9 cellular contexts compared by ENCODE assay signal in genomic region chr17:31550389-31551056, GRCh38.
A peak's percentile ranks its signal among the peaks of the same experiment; 100 is the strongest.
DNase-seq lines count a peak whose midpoint lies in the region; ATAC-seq, FAIRE-seq and TF ChIP-seq lines count a peak whose summit lies in the region.
"Had no signal": no experiment of that assay in that cellular context is flagged by ENCODE, and none has a peak within 500 bp of the region (broad histone marks: within the 10 kb centered on the region; RNA-seq: fewer than 3 reads in every experiment).

No MANE protein-coding gene starts in this region.

- H3K9me3 ChIP-seq in Panc1 (ENCODE audit: control insufficient read depth, insufficient read depth, low read depth, low read length) (no peaks in the 10 kb centered on the region), endodermal cell (ENCODE audit: control insufficient read depth, low read length) (no peaks in the 10 kb centered on the region), ovary (no peaks in the 10 kb centered on the region)

- peaks cover 3% of the 10 kb centered on the region for H3K4me1 Mint-ChIP-seq in endodermal cell

- peak overlapping the region; percentile 46 for H3K27ac Mint-ChIP-seq in endodermal cell

- peak overlapping the region; percentile 57 to 73 for H3K4me3 ChIP-seq in Panc1 (ENCODE audit: low read depth in 2 of 2, low read length in 2 of 2)
- peak overlapping the region; percentile 94 for H3K4me3 ChIP-seq in endodermal cell (ENCODE audit: low read length)
- peak overlapping the region; percentile 99 for H3K4me3 ChIP-seq in ovary

- no peak for ATAC-seq in Panc1
- ATAC-seq in HG02885 (IDR thresholded peaks at IDR 0.05; ENCODE audit: poor library complexity, unreplicated experiment): no peak

- DNase-seq in NCI-H748 treated with DMSO at 0.1 percent for 48 hours (lab: John Stamatoyannopoulos, UW) (peak; percentile 62), NCI-H748 (lab: John Stamatoyannopoulos, UW; ENCODE audit: unreplicated experiment) (no peak), Panc1 (ENCODE audit: low read depth, low spot score) (peak; percentile 41), endodermal cell (no peak), ovary (peak in 1 of 5 donors; percentile 54), retina (no peak), GM12891 (ENCODE audit: insufficient read length, low spot score) (no peak)

- H3K27ac ChIP-seq in Panc1 (ENCODE audit: low read length) (peak overlapping the region; percentile 57), endodermal cell (ENCODE audit: low read depth, low read length) (no peak overlapping the region), ovary (peak overlapping the region in 1 of 2 donors; percentile 91)

- H3K9ac ChIP-seq in endodermal cell (ENCODE audit: extremely low read depth, low read length, poor library complexity, severe bottlenecking): peak overlapping the region; percentile 15

- H3K27me3 ChIP-seq in Panc1 (ENCODE audit: control insufficient read depth, insufficient read depth, low read length) (no peaks in the 10 kb centered on the region), endodermal cell (ENCODE audit: control insufficient read depth, insufficient read depth, low read length, poor library complexity, severe bottlenecking) (peaks cover 46% of the 10 kb centered on the region), ovary (no peaks in the 10 kb centered on the region)

- H3K4me3 Mint-ChIP-seq in endodermal cell: peak overlapping the region; percentile 86

- intact Hi-C loops in Panc1 (cut with micrococcal nuclease; ENCODE audit: unreplicated experiment) (no loop called here), ovary (cut with DNase I) (loop anchor here in 2 of 4 donors (1.0 to 5.0 kb wide), 2 partner anchors 9 to 282 kb away; no protein-coding TSS in a partner anchor)

- H3K36me3 Mint-ChIP-seq in endodermal cell (ENCODE audit: low read depth): no peaks in the 10 kb centered on the region

- TF ChIP-seq POLR2A in ovary (IDR thresholded peaks at IDR 0.05): no peak
- no peak for TF ChIP-seq POLR2A in GM12891 (IDR thresholded peaks at IDR 0.05; ENCODE audit: low read depth, low read length)

- CTCF ChIA-PET in Panc1 (lab: Charles Lee): interaction anchor here (0.6 kb wide), 1 partner anchor 20 kb away, joined by 3 read pairs; no protein-coding TSS in a partner anchor

- peaks cover 3% of the 10 kb centered on the region for H3K9me3 Mint-ChIP-seq in endodermal cell

- no peak for FAIRE-seq in GM12891 (lab: Jason Lieb, UNC)
- FAIRE-seq: G401.6 had no signal

- BruUV-seq in Panc1 (replicated peaks; lab: Mats Ljungman, UMichigan): no TSS peak

- in situ Hi-C loops in Panc1 (cut with HindIII; ENCODE audit: low pct_unique_long_range_greater_than_20kb, low sequenced_read_pairs): no loop called here

- H3K4me1 ChIP-seq in Panc1 (ENCODE audit: control insufficient read depth, insufficient read depth, low read length) (0 out of 2 replicates have a peak, but pooled peaks cover 5% of the 10 kb centered on the region), endodermal cell (ENCODE audit: control insufficient read depth, insufficient read depth, low read length) (no peaks in the 10 kb centered on the region), ovary (ENCODE audit: insufficient read depth) (no peaks in the 10 kb centered on the region)

- POLR2A ChIA-PET in Panc1 (lab: Charles Lee): no interaction called here

- no peak for TF ChIP-seq EP300 in ovary (IDR thresholded peaks at IDR 0.05)

- no peak for TF ChIP-seq CTCF in Panc1 (IDR thresholded peaks at IDR 0.05)
- no peak for TF ChIP-seq CTCF in endodermal cell (conservative IDR thresholded peaks at IDR 0.05)
- no peak for TF ChIP-seq CTCF in ovary (IDR thresholded peaks at IDR 0.05)

- WGBS in endodermal cell (ENCODE audit: insufficient coverage in 1 of 2, insufficient read length in 1 of 2), 2 experiments: 22 to 29% methylated on average over 12 to 17 of the region's 17 CpGs
- 12 to 13% (median 12%) methylated on average over 17 of the region's 17 CpGs for WGBS in ovary, 3 donors

- H3K36me3 ChIP-seq in Panc1 (ENCODE audit: control insufficient read depth, insufficient read depth, low read length): no peaks in the 10 kb centered on the region; the same call in 1 of the 2 replicates
- no peaks in the 10 kb centered on the region for H3K36me3 ChIP-seq in endodermal cell (ENCODE audit: control insufficient read depth, insufficient read depth, low read length)
- no peaks in the 10 kb centered on the region for H3K36me3 ChIP-seq in ovary

- peaks cover 42% of the 10 kb centered on the region for H3K27me3 Mint-ChIP-seq in endodermal cell (ENCODE audit: insufficient read depth)

TF ChIP-seq in GM12891, 5 proteins besides CTCF, POLR2A, EP300 and RAD21:
- TF ChIP-seq PAX5 (IDR thresholded peaks at IDR 0.05; ENCODE audit: insufficient read depth, low read length, severe bottlenecking) (no peak), POU2F2 (IDR thresholded peaks at IDR 0.05; ENCODE audit: low read depth, low read length) (no peak), SPI1 (IDR thresholded peaks at IDR 0.05; ENCODE audit: low read depth, low read length) (no peak), POLR2AphosphoS5 (IDR thresholded peaks at IDR 0.05; ENCODE audit: low read depth, low read length) (no peak), TAF1 (IDR thresholded peaks at IDR 0.05; ENCODE audit: low read depth, low read length) (no peak)

Comparison
In these comparisons a context has a peak if more than half of its experiments do, and no peak if none do; other contexts are left out.
1. DNase-seq: peak in NCI-H748 treated with DMSO at 0.1 percent for 48 hours (single experiment) and Panc1 (single experiment); none in NCI-H748 (single experiment), endodermal cell (single experiment), retina (single experiment) and GM12891 (single experiment).
2. Peak in every context shown above with its lines, with median percentiles within 50 percentile points of each other: H3K4me3 ChIP-seq.